Comparison of ENCODE assay signal across 15 cellular contexts in the genomic region with DNA sequence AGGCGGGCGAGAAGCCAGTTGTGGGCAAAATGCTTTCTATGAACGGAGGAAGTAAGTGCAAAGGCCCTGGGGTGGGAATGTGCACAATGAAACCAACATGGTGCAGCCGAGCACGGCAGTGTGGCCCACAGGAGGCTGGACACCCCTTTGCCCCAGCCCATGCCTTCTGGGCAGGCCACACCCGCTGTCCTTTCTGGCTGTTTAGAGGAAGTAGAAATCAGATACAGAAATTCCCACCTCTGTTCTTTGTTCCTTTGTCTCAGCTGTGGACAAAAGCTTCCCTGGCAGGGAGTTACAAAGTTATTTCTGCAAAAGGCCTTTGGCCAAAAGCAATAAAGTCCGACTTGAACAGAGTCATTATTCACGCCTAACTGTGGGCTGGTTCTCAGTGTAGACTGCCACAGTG. TPM values are rescaled to one million over a fixed set of nuclear protein-coding genes. Genes with fewer than 3 reads are reported as not detected.
A peak's percentile ranks its signal among the peaks of the same experiment; 100 is the strongest.
DNase-seq lines count a peak whose midpoint lies in the region; ATAC-seq and TF ChIP-seq lines count a peak whose summit lies in the region.
"Had no signal": no experiment of that assay in that cellular context is flagged by ENCODE, and none has a peak within 500 bp of the region (broad histone marks: within the 10 kb centered on the region; RNA-seq: fewer than 3 reads in every experiment).

No MANE protein-coding gene starts in this region.

- H3K4me3 ChIP-seq in cardiac fibroblast (replicated peaks in 1 of 2; ENCODE audit: low read depth in 2 of 2, low read length in 2 of 2), result no peak overlapping the region
- H3K4me3 ChIP-seq in parathyroid adenoma (ENCODE audit: low read depth, low read length), result no peak overlapping the region
- H3K4me3 ChIP-seq: skin epidermis had no signal

- H3K27me3 ChIP-seq in parathyroid adenoma (ENCODE audit: control insufficient read depth, insufficient read depth, low read length), result no peaks in the 10 kb centered on the region
- H3K27me3 ChIP-seq: foreskin keratinocyte had no signal

- H3K9ac ChIP-seq in parathyroid adenoma, result no peak overlapping the region

- H3K27ac ChIP-seq in parathyroid adenoma, result peak overlapping the region; percentile 21
- H3K27ac ChIP-seq: foreskin keratinocyte, thoracic aorta had no signal

- TF ChIP-seq CTCF in cardiac fibroblast (IDR thresholded peaks at IDR 0.05; ENCODE audit: low read depth, low read length) (no peak), parathyroid adenoma (IDR thresholded peaks at IDR 0.05) (no peak)

- no peaks in the 10 kb centered on the region for H3K36me3 ChIP-seq in parathyroid adenoma (ENCODE audit: control insufficient read depth, insufficient read depth, low read length)
- H3K36me3 ChIP-seq: thoracic aorta had no signal

- ATAC-seq in left ventricle myocardium superior (peak; percentile 76), GM19324 (IDR thresholded peaks at IDR 0.05; ENCODE audit: low FRiP score, unreplicated experiment) (no peak), GM19467 (IDR thresholded peaks at IDR 0.05; ENCODE audit: unreplicated experiment) (no peak), GM18517 (IDR thresholded peaks at IDR 0.05; ENCODE audit: unreplicated experiment) (no peak)
- ATAC-seq: foreskin keratinocyte, SK-N-SH treated with all-trans-retinoic acid at 6 μM for 48 hours had no signal

- no peaks in the 10 kb centered on the region for H3K4me1 ChIP-seq in parathyroid adenoma
- H3K4me1 ChIP-seq: foreskin keratinocyte had no signal

- DNase-seq in CD1c-positive myeloid dendritic cell (ENCODE audit: extremely low spot score) (peak; percentile 62), cardiac fibroblast (ENCODE audit: low read depth in 2 of 2) (peak; percentile 7 to 37), left ventricle myocardium superior (peak; percentile 62)
- no peak for DNase-seq in activated naive CD4-positive, alpha-beta T cell treated with Interleukin-2 at 50 U/mL for 16 hours
- DNase-seq: activated CD4-positive, CD25-positive, alpha-beta regulatory T cell; activated T-cell treated with anti-CD3 and anti-CD28 coated beads for 4 hours; foreskin keratinocyte; naive B cell had no signal

- no peak overlapping the region for H3K4me2 ChIP-seq in parathyroid adenoma (ENCODE audit: low read length)

- H2AFZ ChIP-seq in parathyroid adenoma, result no peak overlapping the region

- peaks cover 2% of the 10 kb centered on the region for H3K79me2 ChIP-seq in parathyroid adenoma

- H3K9me3 ChIP-seq in parathyroid adenoma (ENCODE audit: control insufficient read depth, low read length), result no peaks in the 10 kb centered on the region
- H3K9me3 ChIP-seq: thoracic aorta had no signal

- intact Hi-C loops in left ventricle myocardium superior (cut with micrococcal nuclease), result no loop called here

RNA-seq across cellular contexts. Expression of a gene that starts 11.9 kb away (rescaled TPM):
- total RNA-seq in left ventricle myocardium superior, result 35.1 TPM
